In genomic region chr14:96888158-96888557, GRCh38 we compare ENCODE assay signal across 14 cellular contexts.
DNase-seq lines count a peak whose midpoint lies in the region; ATAC-seq lines count a peak whose summit lies in the region.
"Had no signal": no experiment of that assay in that cellular context is flagged by ENCODE, and none has a peak within 500 bp of the region (broad histone marks: within the 10 kb centered on the region; RNA-seq: fewer than 3 reads in every experiment).

No MANE protein-coding gene starts in this region.

- CTCF ChIA-PET in CD8-positive, alpha-beta memory T cell (lab: Charles Lee), result no interaction called here

- H3K9me3 ChIP-seq in CD8-positive, alpha-beta memory T cell (ENCODE audit: low read length), result no peaks in the 10 kb centered on the region
- H3K9me3 ChIP-seq: Caco-2, suprapubic skin had no signal

- no peaks in the 10 kb centered on the region for H3K36me3 ChIP-seq in CD8-positive, alpha-beta memory T cell (ENCODE audit: insufficient read depth, low read length)
- H3K36me3 ChIP-seq: suprapubic skin had no signal

- ATAC-seq in GM18907 (IDR thresholded peaks at IDR 0.05; ENCODE audit: unreplicated experiment), result peak; percentile 87
- peak; percentile 89 for ATAC-seq in GM21619 (IDR thresholded peaks at IDR 0.05; ENCODE audit: unreplicated experiment)
- peak; percentile 81 for ATAC-seq in HG03135 (IDR thresholded peaks at IDR 0.05; ENCODE audit: unreplicated experiment)
- ATAC-seq: activated CD8-positive, alpha-beta memory T cell treated with anti-CD3 and anti-CD28 coated beads, Interleukin-2, amount 10 ng/mL, durations not matched to agents 7 days and 5 days had no signal

- H3K27ac Mint-ChIP-seq in activated T-cell treated with anti-CD3 and anti-CD28 coated beads, Interleukin-2, amount 50 U/mL, for 24 hours, result no peak overlapping the region
- no peak overlapping the region for H3K27ac Mint-ChIP-seq in CD8-positive, alpha-beta memory T cell
- H3K27ac Mint-ChIP-seq: activated CD8-positive, alpha-beta memory T cell treated with anti-CD3 and anti-CD28 coated beads, Interleukin-2, amount 10 ng/mL, durations not matched to agents 7 days and 5 days; memory B cell had no signal

- H3K36me3 Mint-ChIP-seq in activated T-cell treated with anti-CD3 and anti-CD28 coated beads, Interleukin-2, amount 50 U/mL, for 24 hours (ENCODE audit: low read depth), result peaks cover 28% of the 10 kb centered on the region
- peaks cover 4 to 6% (median 6%) of the 10 kb centered on the region in 3 donors for H3K36me3 Mint-ChIP-seq in CD8-positive, alpha-beta memory T cell

- no peaks in the 10 kb centered on the region for H3K9me3 Mint-ChIP-seq in activated T-cell treated with anti-CD3 and anti-CD28 coated beads, Interleukin-2, amount 50 U/mL, for 24 hours
- H3K9me3 Mint-ChIP-seq in CD8-positive, alpha-beta memory T cell, result peaks cover 0 to 2% (median 0%) of the 10 kb centered on the region in 5 donors

- peaks cover under 1% of the 10 kb centered on the region for H3K4me1 Mint-ChIP-seq in activated T-cell treated with anti-CD3 and anti-CD28 coated beads, Interleukin-2, amount 50 U/mL, for 24 hours (ENCODE audit: low read depth)
- peaks cover 0 to 3% (median 0%) of the 10 kb centered on the region in 3 donors for H3K4me1 Mint-ChIP-seq in CD8-positive, alpha-beta memory T cell
- H3K4me1 Mint-ChIP-seq: activated CD8-positive, alpha-beta memory T cell treated with anti-CD3 and anti-CD28 coated beads, Interleukin-2, amount 10 ng/mL, durations not matched to agents 7 days and 5 days had no signal

- H3K27me3 ChIP-seq in CD8-positive, alpha-beta memory T cell (ENCODE audit: insufficient read depth, low read length, poor library complexity, severe bottlenecking), result no peaks in the 10 kb centered on the region
- H3K27me3 ChIP-seq: suprapubic skin had no signal

- no peak overlapping the region for H3K27ac ChIP-seq in CD8-positive, alpha-beta memory T cell (ENCODE audit: low read depth, low read length)
- H3K27ac ChIP-seq: suprapubic skin had no signal

- DNase-seq in myocyte (ENCODE audit: low read depth), result peak; percentile 3
- DNase-seq in DMS53 treated with DMSO at 0.1 percent for 48 hours (lab: John Stamatoyannopoulos, UW; ENCODE audit: unreplicated experiment), result no peak
- DNase-seq in activated T-cell treated with anti-CD3 and anti-CD28 coated beads, Interleukin-2, amount 50 U/mL, for 24 hours, result no peak
- DNase-seq in CD8-positive, alpha-beta memory T cell, result no peak
- DNase-seq: activated CD8-positive, alpha-beta memory T cell treated with anti-CD3 and anti-CD28 coated beads, Interleukin-2, amount 10 ng/mL, durations not matched to agents 7 days and 5 days; amniotic stem cell; Caco-2; effector memory CD4-positive, alpha-beta T cell; NCI-H1694 treated with DMSO at 0.1 percent for 48 hours had no signal

- H3K4me3 Mint-ChIP-seq in activated T-cell treated with anti-CD3 and anti-CD28 coated beads, Interleukin-2, amount 50 U/mL, for 24 hours, result no peak overlapping the region
- no peak overlapping the region for H3K4me3 Mint-ChIP-seq in CD8-positive, alpha-beta memory T cell
- H3K4me3 Mint-ChIP-seq: activated CD8-positive, alpha-beta memory T cell treated with anti-CD3 and anti-CD28 coated beads, Interleukin-2, amount 10 ng/mL, durations not matched to agents 7 days and 5 days; memory B cell had no signal

- no peaks in the 10 kb centered on the region for H3K27me3 Mint-ChIP-seq in activated T-cell treated with anti-CD3 and anti-CD28 coated beads, Interleukin-2, amount 50 U/mL, for 24 hours
- no peaks in the 10 kb centered on the region for H3K27me3 Mint-ChIP-seq in CD8-positive, alpha-beta memory T cell
- H3K27me3 Mint-ChIP-seq: activated CD8-positive, alpha-beta memory T cell treated with anti-CD3 and anti-CD28 coated beads, Interleukin-2, amount 10 ng/mL, durations not matched to agents 7 days and 5 days; memory B cell had no signal

- POLR2A ChIA-PET in CD8-positive, alpha-beta memory T cell (lab: Charles Lee), result no interaction called here

- H3K4me1 ChIP-seq in CD8-positive, alpha-beta memory T cell (ENCODE audit: insufficient read depth, low read length), result no peaks in the 10 kb centered on the region
- H3K4me1 ChIP-seq: Caco-2, suprapubic skin had no signal

- no peak overlapping the region for H3K4me3 ChIP-seq in CD8-positive, alpha-beta memory T cell (ENCODE audit: low read length)
- H3K4me3 ChIP-seq: suprapubic skin had no signal
